25 cellular contexts compared by ENCODE assay signal in genomic region chr10:12403119-12403518, GRCh38.
"Had no signal": no experiment of that assay in that cellular context is flagged by ENCODE, and none has a peak within 500 bp of the region (broad histone marks: within the 10 kb centered on the region; RNA-seq: fewer than 3 reads in every experiment).

No MANE protein-coding gene starts in this region.

- H3K36me3 ChIP-seq: gastrocnemius medialis, sigmoid colon, tibial artery had no signal

- H3K27ac ChIP-seq: dorsolateral prefrontal cortex, epithelial cell of prostate, gastrocnemius medialis, psoas muscle, sigmoid colon, testis, tibial artery had no signal

- H3K27me3 Mint-ChIP-seq: memory B cell; naive B cell; natural killer cell treated with Interleukin-12 subunit alpha and Interleukin-12 subunit beta and Interleukin-15 and Interleukin-18, amount 100 ng/mL, for 72 hours; stimulated activated memory B cell treated with anti-CD40 and anti-IgM and Interleukin-4, amounts not matched to agents 10 μg/mL and 1 μg/mL and 100 μg/mL, for 72 hours had no signal

- H3K9me3 Mint-ChIP-seq: memory B cell; mesothelial cell of epicardium; naive B cell; natural killer cell treated with Interleukin-12 subunit alpha and Interleukin-12 subunit beta and Interleukin-15 and Interleukin-18, amount 100 ng/mL, for 72 hours; stimulated activated memory B cell treated with anti-CD40 and anti-IgM and Interleukin-4, amounts not matched to agents 10 μg/mL and 1 μg/mL and 100 μg/mL, for 72 hours; type B pancreatic cell had no signal

- ATAC-seq: esophagus mucosa; gastrocnemius medialis; mucosa of descending colon; natural killer cell treated with Interleukin-12 subunit alpha and Interleukin-12 subunit beta and Interleukin-15 and Interleukin-18, amount 100 ng/mL, for 72 hours; psoas muscle; right cardiac atrium; stimulated activated memory B cell treated with anti-CD40 and anti-IgM and Interleukin-4, amounts not matched to agents 10 μg/mL and 1 μg/mL and 100 μg/mL, for 72 hours; stimulated activated naive CD8-positive, alpha-beta T cell treated with anti-CD3 and anti-CD28 coated beads, Interleukin-15, Interleukin-2, amounts not matched to agents 100 U/mL and 50 U/mL, for 24 hours had no signal

- H3K4me3 ChIP-seq: dorsolateral prefrontal cortex, gastrocnemius medialis, lung, mucosa of descending colon, psoas muscle, sigmoid colon, testis, tibial artery had no signal

- H3K4me3 Mint-ChIP-seq: memory B cell; mesothelial cell of epicardium; neural crest cell; stimulated activated memory B cell treated with anti-CD40 and anti-IgM and Interleukin-4, amounts not matched to agents 10 μg/mL and 1 μg/mL and 100 μg/mL, for 72 hours; type B pancreatic cell had no signal

- H3K27ac Mint-ChIP-seq: mesothelial cell of epicardium, type B pancreatic cell had no signal

- FAIRE-seq: keratinocyte, urothelium cell line had no signal

- H3K27me3 ChIP-seq: dorsolateral prefrontal cortex, gastrocnemius medialis, sigmoid colon, testis, tibial artery had no signal

- H3K36me3 Mint-ChIP-seq: mesothelial cell of epicardium; natural killer cell treated with Interleukin-12 subunit alpha and Interleukin-12 subunit beta and Interleukin-15 and Interleukin-18, amount 100 ng/mL, for 72 hours; type B pancreatic cell had no signal

- DNase-seq: dorsolateral prefrontal cortex; effector CD4-positive, alpha-beta T cell; foreskin fibroblast; gastrocnemius medialis; mucosa of descending colon; naive B cell; psoas muscle; right cardiac atrium; sigmoid colon; stimulated activated CD4-positive, alpha-beta T cell treated with anti-CD3 and anti-CD28 coated beads, Interleukin-4, amount 100 ng/mL, for 4 hours; stimulated activated naive CD8-positive, alpha-beta T cell treated with anti-CD3 and anti-CD28 coated beads, Interleukin-15, Interleukin-2, amounts not matched to agents 100 U/mL and 50 U/mL, for 24 hours; substantia nigra; testis had no signal

- H3K9me3 ChIP-seq: gastrocnemius medialis, mucosa of descending colon, psoas muscle, sigmoid colon, testis, tibial artery had no signal

- H3K4me1 ChIP-seq: gastrocnemius medialis, psoas muscle, testis had no signal
